In the genomic region with DNA sequence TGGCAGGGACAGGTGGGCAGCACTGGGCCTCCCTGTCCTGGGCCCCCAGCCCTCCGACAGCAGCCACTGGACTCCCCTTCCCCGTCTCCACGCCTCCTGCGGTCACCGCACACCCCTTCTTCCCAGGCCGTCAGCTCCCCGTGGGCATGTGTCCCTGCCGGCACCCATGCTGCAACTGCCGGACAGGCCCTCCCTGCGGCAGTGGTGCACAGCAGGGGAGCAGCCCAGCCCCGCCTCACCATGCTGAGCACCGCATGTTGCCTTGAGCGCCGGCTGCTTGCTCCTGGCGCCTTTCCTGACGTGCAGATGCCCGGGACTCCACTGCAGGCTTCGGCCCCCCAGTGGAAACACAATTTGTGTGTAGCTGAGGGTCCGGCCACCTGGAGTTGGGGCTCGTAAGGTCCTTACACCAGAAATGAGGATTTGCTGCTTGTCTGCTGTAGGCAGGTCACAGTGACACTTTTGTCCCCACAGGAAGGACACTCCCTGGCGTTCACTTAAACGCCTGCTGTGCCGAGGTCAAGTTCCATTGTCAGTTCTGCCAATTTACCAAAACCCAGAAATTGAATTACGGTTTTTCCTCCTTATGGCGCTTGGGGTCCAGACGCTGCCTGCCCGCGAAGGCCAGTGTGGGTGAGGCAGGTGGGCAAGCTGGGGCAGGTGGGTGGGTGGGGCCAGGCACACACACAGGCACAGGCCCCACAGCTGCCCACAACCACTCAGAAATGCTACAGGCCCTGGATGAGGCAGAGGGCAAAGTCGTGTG, we compare ENCODE assay signal across 16 cellular contexts. TPM values are rescaled to one million over a fixed set of nuclear protein-coding genes. Genes with fewer than 3 reads are reported as not detected.
DNase-seq lines count a peak whose midpoint lies in the region; ATAC-seq and TF ChIP-seq lines count a peak whose summit lies in the region.
"Had no signal": no experiment of that assay in that cellular context is flagged by ENCODE, and none has a peak within 500 bp of the region (broad histone marks: within the 10 kb centered on the region; RNA-seq: fewer than 3 reads in every experiment).

No MANE protein-coding gene starts in this region.

- intact Hi-C loops in natural killer cell (cut with micrococcal nuclease), result no loop called here
- intact Hi-C loops in left colon (cut with DNase I, micrococcal nuclease), result no loop called here

- TF ChIP-seq CTCF in natural killer cell (IDR thresholded peaks at IDR 0.05) (no peak), WTC11 (IDR thresholded peaks at IDR 0.05) (no peak), GM13977 (IDR thresholded peaks at IDR 0.05; ENCODE audit: extremely low read depth, insufficient read depth, missing control alignments) (no peak)

- H3K27me3 Mint-ChIP-seq in natural killer cell (ENCODE audit: low read depth in 2 of 2) (no peaks in the 10 kb centered on the region), WTC11 (ENCODE audit: low read depth) (no peaks in the 10 kb centered on the region; the same call in 1 of the 2 replicates)
- H3K27me3 Mint-ChIP-seq in natural killer cell treated with Interleukin-12 subunit alpha and Interleukin-12 subunit beta and Interleukin-15 and Interleukin-18, amount 100 ng/mL, for 72 hours, result no peaks in the 10 kb centered on the region
- H3K27me3 Mint-ChIP-seq: CD8-positive, alpha-beta memory T cell; T-helper 17 cell had no signal

- CTCF ChIA-PET in WTC11 (lab: Charles Lee), result no interaction called here

- POLR2A ChIA-PET in WTC11 (lab: Charles Lee), result no interaction called here

- in situ Hi-C loops in GM13977 (cut with MboI; ENCODE audit: low pct_unique_long_range_greater_than_20kb, low sequenced_read_pairs, unreplicated experiment), result no loop called here

- H3K4me3 Mint-ChIP-seq in natural killer cell (no peak overlapping the region), WTC11 (no peak overlapping the region)
- no peak overlapping the region for H3K4me3 Mint-ChIP-seq in natural killer cell treated with Interleukin-12 subunit alpha and Interleukin-12 subunit beta and Interleukin-15 and Interleukin-18, amount 100 ng/mL, for 72 hours
- H3K4me3 Mint-ChIP-seq: CD8-positive, alpha-beta memory T cell; T-helper 17 cell had no signal

- H3K9me3 Mint-ChIP-seq in natural killer cell, result no peaks in the 10 kb centered on the region
- no peaks in the 10 kb centered on the region for H3K9me3 Mint-ChIP-seq in natural killer cell treated with Interleukin-12 subunit alpha and Interleukin-12 subunit beta and Interleukin-15 and Interleukin-18, amount 100 ng/mL, for 72 hours
- no peaks in the 10 kb centered on the region for H3K9me3 Mint-ChIP-seq in WTC11
- H3K9me3 Mint-ChIP-seq: CD8-positive, alpha-beta memory T cell had no signal

- no peaks in the 10 kb centered on the region for H3K36me3 Mint-ChIP-seq in natural killer cell
- H3K36me3 Mint-ChIP-seq in natural killer cell treated with Interleukin-12 subunit alpha and Interleukin-12 subunit beta and Interleukin-15 and Interleukin-18, amount 100 ng/mL, for 72 hours, result no peaks in the 10 kb centered on the region
- H3K36me3 Mint-ChIP-seq in WTC11, result peaks cover 40% of the 10 kb centered on the region

- DNase-seq in DMS 273 (lab: John Stamatoyannopoulos, UW; ENCODE audit: unreplicated experiment) (peak; percentile 23), DMS 273 treated with DMSO at 0.1 percent for 48 hours (lab: John Stamatoyannopoulos, UW) (no peak), natural killer cell (no peak), WTC11 (ENCODE audit: low spot score) (no peak), left colon (no peak), GM13977 (ENCODE audit: low spot score) (no peak)
- no peak for DNase-seq in natural killer cell treated with Interleukin-12 subunit alpha and Interleukin-12 subunit beta and Interleukin-15 and Interleukin-18, amount 100 ng/mL, for 72 hours (ENCODE audit: low spot score)
- DNase-seq: BE2C; CD8-positive, alpha-beta memory T cell; IMR-90; NCI-H2029 treated with DMSO at 0.1 percent for 48 hours; NCI-H226; OCI-M1; SJCRH30; T-helper 17 cell had no signal

- H3K4me1 Mint-ChIP-seq in natural killer cell, result peaks cover 6 to 11% of the 10 kb centered on the region in 2 donors
- peaks cover 0 to 7% of the 10 kb centered on the region in 2 donors for H3K4me1 Mint-ChIP-seq in natural killer cell treated with Interleukin-12 subunit alpha and Interleukin-12 subunit beta and Interleukin-15 and Interleukin-18, amount 100 ng/mL, for 72 hours (ENCODE audit: low read depth in 2 of 2)
- peaks cover 23% of the 10 kb centered on the region for H3K4me1 Mint-ChIP-seq in WTC11
- H3K4me1 Mint-ChIP-seq: CD8-positive, alpha-beta memory T cell had no signal

- H3K27ac Mint-ChIP-seq in natural killer cell (peak overlapping the region; percentile 49 to 50), WTC11 (peak overlapping the region; percentile 15)
- H3K27ac Mint-ChIP-seq in natural killer cell treated with Interleukin-12 subunit alpha and Interleukin-12 subunit beta and Interleukin-15 and Interleukin-18, amount 100 ng/mL, for 72 hours, result no peak overlapping the region
- H3K27ac Mint-ChIP-seq: T-helper 17 cell had no signal

- ATAC-seq in natural killer cell, result no peak
- ATAC-seq in natural killer cell treated with Interleukin-12 subunit alpha and Interleukin-12 subunit beta and Interleukin-15 and Interleukin-18, amount 100 ng/mL, for 72 hours, result no peak
- no peak for ATAC-seq in WTC11
- no peak for ATAC-seq in left colon
- ATAC-seq in HG03378 (IDR thresholded peaks at IDR 0.05; ENCODE audit: unreplicated experiment), result no peak
- ATAC-seq: T-helper 17 cell had no signal

TF ChIP-seq in WTC11, 78 proteins besides CTCF, POLR2A, EP300 and RAD21:
- TF ChIP-seq PRRX2 (CRISPR knock-in tag; IDR thresholded peaks at IDR 0.05), result no peak
- TF ChIP-seq, protein P1, sequence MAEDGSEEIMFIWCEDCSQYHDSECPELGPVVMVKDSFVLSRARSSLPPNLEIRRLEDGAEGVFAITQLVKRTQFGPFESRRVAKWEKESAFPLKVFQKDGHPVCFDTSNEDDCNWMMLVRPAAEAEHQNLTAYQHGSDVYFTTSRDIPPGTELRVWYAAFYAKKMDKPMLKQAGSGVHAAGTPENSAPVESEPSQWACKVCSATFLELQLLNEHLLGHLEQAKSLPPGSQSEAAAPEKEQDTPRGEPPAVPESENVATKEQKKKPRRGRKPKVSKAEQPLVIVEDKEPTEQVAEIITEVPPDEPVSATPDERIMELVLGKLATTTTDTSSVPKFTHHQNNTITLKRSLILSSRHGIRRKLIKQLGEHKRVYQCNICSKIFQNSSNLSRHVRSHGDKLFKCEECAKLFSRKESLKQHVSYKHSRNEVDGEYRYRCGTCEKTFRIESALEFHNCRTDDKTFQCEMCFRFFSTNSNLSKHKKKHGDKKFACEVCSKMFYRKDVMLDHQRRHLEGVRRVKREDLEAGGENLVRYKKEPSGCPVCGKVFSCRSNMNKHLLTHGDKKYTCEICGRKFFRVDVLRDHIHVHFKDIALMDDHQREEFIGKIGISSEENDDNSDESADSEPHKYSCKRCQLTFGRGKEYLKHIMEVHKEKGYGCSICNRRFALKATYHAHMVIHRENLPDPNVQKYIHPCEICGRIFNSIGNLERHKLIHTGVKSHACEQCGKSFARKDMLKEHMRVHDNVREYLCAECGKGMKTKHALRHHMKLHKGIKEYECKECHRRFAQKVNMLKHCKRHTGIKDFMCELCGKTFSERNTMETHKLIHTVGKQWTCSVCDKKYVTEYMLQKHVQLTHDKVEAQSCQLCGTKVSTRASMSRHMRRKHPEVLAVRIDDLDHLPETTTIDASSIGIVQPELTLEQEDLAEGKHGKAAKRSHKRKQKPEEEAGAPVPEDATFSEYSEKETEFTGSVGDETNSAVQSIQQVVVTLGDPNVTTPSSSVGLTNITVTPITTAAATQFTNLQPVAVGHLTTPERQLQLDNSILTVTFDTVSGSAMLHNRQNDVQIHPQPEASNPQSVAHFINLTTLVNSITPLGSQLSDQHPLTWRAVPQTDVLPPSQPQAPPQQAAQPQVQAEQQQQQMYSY (CRISPR knock-in tag; IDR thresholded peaks at IDR 0.05), result no peak
- no peak for TF ChIP-seq MXD4 (CRISPR knock-in tag; IDR thresholded peaks at IDR 0.05; ENCODE audit: borderline replicate concordance)
- TF ChIP-seq ZNF423 (CRISPR knock-in tag; IDR thresholded peaks at IDR 0.05), result 0 out of 2 replicates have a peak, but pooled peaks have one; percentile 31
- TF ChIP-seq, protein P2, sequence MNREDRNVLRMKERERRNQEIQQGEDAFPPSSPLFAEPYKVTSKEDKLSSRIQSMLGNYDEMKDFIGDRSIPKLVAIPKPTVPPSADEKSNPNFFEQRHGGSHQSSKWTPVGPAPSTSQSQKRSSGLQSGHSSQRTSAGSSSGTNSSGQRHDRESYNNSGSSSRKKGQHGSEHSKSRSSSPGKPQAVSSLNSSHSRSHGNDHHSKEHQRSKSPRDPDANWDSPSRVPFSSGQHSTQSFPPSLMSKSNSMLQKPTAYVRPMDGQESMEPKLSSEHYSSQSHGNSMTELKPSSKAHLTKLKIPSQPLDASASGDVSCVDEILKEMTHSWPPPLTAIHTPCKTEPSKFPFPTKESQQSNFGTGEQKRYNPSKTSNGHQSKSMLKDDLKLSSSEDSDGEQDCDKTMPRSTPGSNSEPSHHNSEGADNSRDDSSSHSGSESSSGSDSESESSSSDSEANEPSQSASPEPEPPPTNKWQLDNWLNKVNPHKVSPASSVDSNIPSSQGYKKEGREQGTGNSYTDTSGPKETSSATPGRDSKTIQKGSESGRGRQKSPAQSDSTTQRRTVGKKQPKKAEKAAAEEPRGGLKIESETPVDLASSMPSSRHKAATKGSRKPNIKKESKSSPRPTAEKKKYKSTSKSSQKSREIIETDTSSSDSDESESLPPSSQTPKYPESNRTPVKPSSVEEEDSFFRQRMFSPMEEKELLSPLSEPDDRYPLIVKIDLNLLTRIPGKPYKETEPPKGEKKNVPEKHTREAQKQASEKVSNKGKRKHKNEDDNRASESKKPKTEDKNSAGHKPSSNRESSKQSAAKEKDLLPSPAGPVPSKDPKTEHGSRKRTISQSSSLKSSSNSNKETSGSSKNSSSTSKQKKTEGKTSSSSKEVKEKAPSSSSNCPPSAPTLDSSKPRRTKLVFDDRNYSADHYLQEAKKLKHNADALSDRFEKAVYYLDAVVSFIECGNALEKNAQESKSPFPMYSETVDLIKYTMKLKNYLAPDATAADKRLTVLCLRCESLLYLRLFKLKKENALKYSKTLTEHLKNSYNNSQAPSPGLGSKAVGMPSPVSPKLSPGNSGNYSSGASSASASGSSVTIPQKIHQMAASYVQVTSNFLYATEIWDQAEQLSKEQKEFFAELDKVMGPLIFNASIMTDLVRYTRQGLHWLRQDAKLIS (CRISPR knock-in tag; IDR thresholded peaks at IDR 0.05; ENCODE audit: borderline replicate concordance), result no peak
- no peak for TF ChIP-seq JUN (CRISPR knock-in tag; IDR thresholded peaks at IDR 0.05)
- TF ChIP-seq ZNF671 (CRISPR knock-in tag; IDR thresholded peaks at IDR 0.05), result no peak
- no peak for TF ChIP-seq ZNF232 (CRISPR knock-in tag; IDR thresholded peaks at IDR 0.05)

RNA-seq across cellular contexts. Expression of a gene that starts 28.2 kb away (rescaled TPM):
- total RNA-seq in natural killer cell, result 1 to 10 TPM; 1.6 to 2.0 (median 1.7) TPM
- not detected for total RNA-seq in natural killer cell treated with Interleukin-12 subunit alpha and Interleukin-12 subunit beta and Interleukin-15 and Interleukin-18, amount 100 ng/mL, for 72 hours
- total RNA-seq in WTC11 (2021), result 58.8 to 67.1 TPM (median 62.1 TPM) in 3 replicates
- total RNA-seq in left colon, result 1 to 10 TPM in 1 of 2 donors, under 1 TPM in 1; 0.76 to 1.6 TPM

Comparison
In these comparisons a context has a peak if more than half of its experiments do, and no peak if none do; other contexts are left out.
1. H3K27ac Mint-ChIP-seq: peak in natural killer cell (2 of 2) and WTC11 (single experiment); none in natural killer cell treated with Interleukin-12 subunit alpha and Interleukin-12 subunit beta and Interleukin-15 and Interleukin-18, amount 100 ng/mL, for 72 hours (0 of 2).
2. RNA of a gene that starts 28.2 kb away (total RNA-seq): 58.8 to 67.1 TPM in WTC11; 1.6 to 2.0 TPM in natural killer cell, 0.76 to 1.6 TPM in left colon and not detected in natural killer cell treated with Interleukin-12 subunit alpha and Interleukin-12 subunit beta and Interleukin-15 and Interleukin-18, amount 100 ng/mL, for 72 hours; every median in the first group is over 10 times any median in the second.